ENCODE assay signal across 17 cellular contexts in the genomic region with DNA sequence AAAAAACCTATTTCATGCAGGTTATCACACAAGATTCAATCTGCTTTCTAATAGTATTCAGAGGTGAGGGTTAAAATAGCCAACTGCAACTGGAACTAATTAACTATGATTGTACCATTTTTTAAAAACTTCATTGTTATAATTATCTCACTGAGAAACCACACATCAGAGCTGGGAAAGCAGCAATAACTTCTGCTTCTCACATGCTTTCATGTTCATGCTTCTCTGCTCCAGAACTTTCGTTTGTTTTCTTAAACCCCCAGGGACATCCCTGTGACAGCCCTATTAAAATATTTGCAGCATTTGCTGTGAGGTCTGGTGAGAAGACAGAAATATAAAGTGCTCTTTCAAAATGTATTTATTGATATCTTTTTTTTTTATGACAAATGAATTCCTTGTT.
DNase-seq lines count a peak whose midpoint lies in the region; ATAC-seq and TF ChIP-seq lines count a peak whose summit lies in the region.
"Had no signal": no experiment of that assay in that cellular context is flagged by ENCODE, and none has a peak within 500 bp of the region (broad histone marks: within the 10 kb centered on the region; RNA-seq: fewer than 3 reads in every experiment).

No MANE protein-coding gene starts in this region.

- in situ Hi-C loops in SK-MEL-5 (cut with HindIII; ENCODE audit: low pct_unique_long_range_greater_than_20kb, low sequenced_read_pairs), result no loop called here

- TF ChIP-seq CTCF in fibroblast of the aortic adventitia (IDR thresholded peaks at IDR 0.05; ENCODE audit: insufficient read depth, low read length), result no peak

- H3K27me3 ChIP-seq in skeletal muscle satellite cell (ENCODE audit: control insufficient read depth, insufficient read depth, low read length), result no peaks in the 10 kb centered on the region
- H3K27me3 ChIP-seq: left lung, MG63, stomach, vagina had no signal

- DNase-seq in SK-MEL-5 (ENCODE audit: low read depth, low spot score) (peak; percentile 42), fibroblast of the aortic adventitia (ENCODE audit: low read depth) (peak; percentile 23), NCI-H2107 (lab: John Stamatoyannopoulos, UW) (no peak), NCI-H2196 (lab: John Stamatoyannopoulos, UW; ENCODE audit: unreplicated experiment) (no peak), SW480 (ENCODE audit: low spot score) (no peak)
- DNase-seq: activated naive CD8-positive, alpha-beta T cell treated with anti-CD3 and anti-CD28 coated beads, Interleukin-2, amount 10 ng/mL, durations not matched to agents 7 days and 5 days; CD4-positive, CD25-positive, alpha-beta regulatory T cell; cerebellar nuclear complex; left lung; MG63; NCI-H187 treated with DMSO at 0.1 percent for 48 hours; NCI-H748 treated with DMSO at 0.1 percent for 48 hours; stomach; T-helper 2 cell had no signal

- H3K36me3 ChIP-seq in skeletal muscle satellite cell (ENCODE audit: insufficient read depth, low read length), result no peaks in the 10 kb centered on the region
- H3K36me3 ChIP-seq: left lung, MG63, stomach, vagina had no signal

- peaks cover 21% of the 10 kb centered on the region for H3K4me1 ChIP-seq in skeletal muscle satellite cell (ENCODE audit: control insufficient read depth, insufficient read depth, low read length)
- H3K4me1 ChIP-seq: left lung, stomach, vagina had no signal

- no peak overlapping the region for H3K4me3 ChIP-seq in fibroblast of the aortic adventitia (ENCODE audit: low read depth, low read length)
- H3K4me3 ChIP-seq in skeletal muscle satellite cell (ENCODE audit: low read length), result no peak overlapping the region
- H3K4me3 ChIP-seq: left lung, MG63, stomach, vagina had no signal

- peak overlapping the region; percentile 44 for H3K4me2 ChIP-seq in skeletal muscle satellite cell (ENCODE audit: low read length)

- no peaks in the 10 kb centered on the region for H3K9me3 ChIP-seq in skeletal muscle satellite cell (replicated peaks; ENCODE audit: low read length)
- H3K9me3 ChIP-seq: left lung, MG63, vagina had no signal

- H3K9ac ChIP-seq in skeletal muscle satellite cell (ENCODE audit: low read depth, low read length), result peak overlapping the region; percentile 50

- peak; percentile 43 for ATAC-seq in GM18519 (IDR thresholded peaks at IDR 0.05; ENCODE audit: low FRiP score, unreplicated experiment)
- ATAC-seq: left lung had no signal

Comparison
In these comparisons a context has a peak if more than half of its experiments do, and no peak if none do; other contexts are left out.
1. DNase-seq: peak in SK-MEL-5 (single experiment) and fibroblast of the aortic adventitia (single experiment); none in NCI-H2107 (single experiment), NCI-H2196 (single experiment) and SW480 (single experiment).